ENCODE assay signal across 1 cellular context in genomic region chr6:158040804-158041347, GRCh38.
TF ChIP-seq lines count a peak whose summit lies in the region.

No MANE protein-coding gene starts in this region.

TF ChIP-seq in GM23338, 12 proteins besides CTCF, POLR2A, EP300 and RAD21 (continued from another document):
- TF ChIP-seq, protein P1, sequence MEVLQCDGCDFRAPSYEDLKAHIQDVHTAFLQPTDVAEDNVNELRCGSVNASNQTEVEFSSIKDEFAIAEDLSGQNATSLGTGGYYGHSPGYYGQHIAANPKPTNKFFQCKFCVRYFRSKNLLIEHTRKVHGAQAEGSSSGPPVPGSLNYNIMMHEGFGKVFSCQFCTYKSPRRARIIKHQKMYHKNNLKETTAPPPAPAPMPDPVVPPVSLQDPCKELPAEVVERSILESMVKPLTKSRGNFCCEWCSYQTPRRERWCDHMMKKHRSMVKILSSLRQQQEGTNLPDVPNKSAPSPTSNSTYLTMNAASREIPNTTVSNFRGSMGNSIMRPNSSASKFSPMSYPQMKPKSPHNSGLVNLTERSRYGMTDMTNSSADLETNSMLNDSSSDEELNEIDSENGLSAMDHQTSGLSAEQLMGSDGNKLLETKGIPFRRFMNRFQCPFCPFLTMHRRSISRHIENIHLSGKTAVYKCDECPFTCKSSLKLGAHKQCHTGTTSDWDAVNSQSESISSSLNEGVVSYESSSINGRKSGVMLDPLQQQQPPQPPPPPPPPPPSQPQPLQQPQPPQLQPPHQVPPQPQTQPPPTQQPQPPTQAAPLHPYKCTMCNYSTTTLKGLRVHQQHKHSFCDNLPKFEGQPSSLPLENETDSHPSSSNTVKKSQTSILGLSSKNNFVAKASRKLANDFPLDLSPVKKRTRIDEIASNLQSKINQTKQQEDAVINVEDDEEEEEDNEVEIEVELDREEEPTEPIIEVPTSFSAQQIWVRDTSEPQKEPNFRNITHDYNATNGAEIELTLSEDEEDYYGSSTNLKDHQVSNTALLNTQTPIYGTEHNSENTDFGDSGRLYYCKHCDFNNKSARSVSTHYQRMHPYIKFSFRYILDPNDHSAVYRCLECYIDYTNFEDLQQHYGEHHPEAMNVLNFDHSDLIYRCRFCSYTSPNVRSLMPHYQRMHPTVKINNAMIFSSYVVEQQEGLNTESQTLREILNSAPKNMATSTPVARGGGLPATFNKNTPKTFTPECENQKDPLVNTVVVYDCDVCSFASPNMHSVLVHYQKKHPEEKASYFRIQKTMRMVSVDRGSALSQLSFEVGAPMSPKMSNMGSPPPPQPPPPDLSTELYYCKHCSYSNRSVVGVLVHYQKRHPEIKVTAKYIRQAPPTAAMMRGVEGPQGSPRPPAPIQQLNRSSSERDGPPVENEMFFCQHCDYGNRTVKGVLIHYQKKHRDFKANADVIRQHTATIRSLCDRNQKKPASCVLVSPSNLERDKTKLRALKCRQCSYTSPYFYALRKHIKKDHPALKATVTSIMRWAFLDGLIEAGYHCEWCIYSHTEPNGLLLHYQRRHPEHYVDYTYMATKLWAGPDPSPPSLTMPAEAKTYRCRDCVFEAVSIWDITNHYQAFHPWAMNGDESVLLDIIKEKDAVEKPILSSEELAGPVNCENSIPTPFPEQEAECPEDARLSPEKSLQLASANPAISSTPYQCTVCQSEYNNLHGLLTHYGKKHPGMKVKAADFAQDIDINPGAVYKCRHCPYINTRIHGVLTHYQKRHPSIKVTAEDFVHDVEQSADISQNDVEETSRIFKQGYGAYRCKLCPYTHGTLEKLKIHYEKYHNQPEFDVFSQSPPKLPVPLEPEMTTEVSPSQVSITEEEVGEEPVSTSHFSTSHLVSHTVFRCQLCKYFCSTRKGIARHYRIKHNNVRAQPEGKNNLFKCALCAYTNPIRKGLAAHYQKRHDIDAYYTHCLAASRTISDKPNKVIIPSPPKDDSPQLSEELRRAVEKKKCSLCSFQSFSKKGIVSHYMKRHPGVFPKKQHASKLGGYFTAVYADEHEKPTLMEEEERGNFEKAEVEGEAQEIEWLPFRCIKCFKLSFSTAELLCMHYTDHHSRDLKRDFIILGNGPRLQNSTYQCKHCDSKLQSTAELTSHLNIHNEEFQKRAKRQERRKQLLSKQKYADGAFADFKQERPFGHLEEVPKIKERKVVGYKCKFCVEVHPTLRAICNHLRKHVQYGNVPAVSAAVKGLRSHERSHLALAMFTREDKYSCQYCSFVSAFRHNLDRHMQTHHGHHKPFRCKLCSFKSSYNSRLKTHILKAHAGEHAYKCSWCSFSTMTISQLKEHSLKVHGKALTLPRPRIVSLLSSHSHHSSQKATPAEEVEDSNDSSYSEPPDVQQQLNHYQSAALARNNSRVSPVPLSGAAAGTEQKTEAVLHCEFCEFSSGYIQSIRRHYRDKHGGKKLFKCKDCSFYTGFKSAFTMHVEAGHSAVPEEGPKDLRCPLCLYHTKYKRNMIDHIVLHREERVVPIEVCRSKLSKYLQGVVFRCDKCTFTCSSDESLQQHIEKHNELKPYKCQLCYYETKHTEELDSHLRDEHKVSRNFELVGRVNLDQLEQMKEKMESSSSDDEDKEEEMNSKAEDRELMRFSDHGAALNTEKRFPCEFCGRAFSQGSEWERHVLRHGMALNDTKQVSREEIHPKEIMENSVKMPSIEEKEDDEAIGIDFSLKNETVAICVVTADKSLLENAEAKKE (CRISPR knock-in tag; IDR thresholded peaks at IDR 0.05): no peak
- TF ChIP-seq CREB1 (CRISPR knock-in tag; IDR thresholded peaks at IDR 0.05; ENCODE audit: low read depth): no peak
- TF ChIP-seq EZH2 (IDR thresholded peaks at IDR 0.05; ENCODE audit: low read depth, unreplicated experiment): no peak
- TF ChIP-seq EZH2phosphoT487 (IDR thresholded peaks at IDR 0.05; ENCODE audit: unreplicated experiment): no peak
- TF ChIP-seq POLR2AphosphoS5 (IDR thresholded peaks at IDR 0.05; ENCODE audit: low read depth): no peak
- TF ChIP-seq JUNB (IDR thresholded peaks at IDR 0.05; ENCODE audit: unreplicated experiment): no peak
- no peak for TF ChIP-seq ZNF114 (CRISPR knock-in tag; IDR thresholded peaks at IDR 0.05)
- TF ChIP-seq ZNF331 (CRISPR knock-in tag; IDR thresholded peaks at IDR 0.05; ENCODE audit: low read depth): no peak
- TF ChIP-seq STAT1 (IDR thresholded peaks at IDR 0.05; ENCODE audit: unreplicated experiment): no peak
- no peak for TF ChIP-seq NANOG (IDR thresholded peaks at IDR 0.05; ENCODE audit: borderline replicate concordance)
- TF ChIP-seq REST (IDR thresholded peaks at IDR 0.05; ENCODE audit: unreplicated experiment): no peak
